8 cellular contexts compared by ENCODE assay signal in genomic region chr16:3023669-3024478, GRCh38. TPM values are rescaled to one million over a fixed set of nuclear protein-coding genes. Genes with fewer than 3 reads are reported as not detected.
DNase-seq lines count a peak whose midpoint lies in the region; ATAC-seq and TF ChIP-seq lines count a peak whose summit lies in the region.

A gene with protein sequence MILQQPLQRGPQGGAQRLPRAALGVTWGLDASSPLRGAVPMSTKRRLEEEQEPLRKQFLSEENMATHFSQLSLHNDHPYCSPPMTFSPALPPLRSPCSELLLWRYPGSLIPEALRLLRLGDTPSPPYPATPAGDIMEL (minus strand): TSS chr16:3023942. CDS start chr16:3023941, 1 bp downstream.
Gene THOC6, plus strand, starts transcription at chr16:3024035. Its CDS starts 292 bp downstream, at chr16:3024327.

- H3K27me3 ChIP-seq in colonic mucosa = no peaks in the 10 kb centered on the region

- TF ChIP-seq CTCF in colonic mucosa (IDR thresholded peaks at IDR 0.05) = no peak

- no peaks in the 10 kb centered on the region for H3K9me3 Mint-ChIP-seq in activated CD4-positive, alpha-beta T cell treated with anti-CD3 and anti-CD28 coated beads, Interleukin-2, amount 10 ng/mL, durations not matched to agents 24 days and 14 days

- DNase-seq in C1 segment of cervical spinal cord (lab: John Stamatoyannopoulos, UW) (peak; percentile 88 to 97 (median 94)), NCI-H69 (lab: John Stamatoyannopoulos, UW) (peak; percentile 99), colonic mucosa (peak; percentile 99), left kidney (ENCODE audit: low read depth, low spot score) (peak; percentile 99)
- peak; percentile 99 for DNase-seq in activated CD4-positive, alpha-beta T cell treated with anti-CD3 and anti-CD28 coated beads, Interleukin-2, amount 10 ng/mL, durations not matched to agents 24 days and 14 days
- peak; percentile 97 for DNase-seq in stimulated activated CD4-positive, alpha-beta T cell treated with anti-CD3 and anti-CD28 coated beads, Interleukin-1b, Interleukin-23, amount 100 ng/mL, for 48 hours

- peaks cover 19% of the 10 kb centered on the region for H3K36me3 Mint-ChIP-seq in activated CD4-positive, alpha-beta T cell treated with anti-CD3 and anti-CD28 coated beads, Interleukin-2, amount 10 ng/mL, durations not matched to agents 24 days and 14 days (ENCODE audit: low read depth)

- H3K9me3 ChIP-seq in colonic mucosa = no peaks in the 10 kb centered on the region

- peak; percentile 74 for ATAC-seq in GM19351 (IDR thresholded peaks at IDR 0.05; ENCODE audit: unreplicated experiment)
- ATAC-seq in HG03520 (IDR thresholded peaks at IDR 0.05; ENCODE audit: unreplicated experiment) = peak; percentile 78

- no peaks in the 10 kb centered on the region for H3K36me3 ChIP-seq in colonic mucosa

- H3K4me3 Mint-ChIP-seq in activated CD4-positive, alpha-beta T cell treated with anti-CD3 and anti-CD28 coated beads, Interleukin-2, amount 10 ng/mL, durations not matched to agents 24 days and 14 days = peak within 1 kb of the TSS; percentile 83

- intact Hi-C loops in activated CD4-positive, alpha-beta T cell treated with anti-CD3 and anti-CD28 coated beads, Interleukin-2, amount 10 ng/mL, durations not matched to agents 24 days and 14 days (cut with micrococcal nuclease) = loop anchor here (10.0 kb wide), 1 partner anchor 261 kb away; the partner anchor contains the start of gene ZNF263
- intact Hi-C loops in colonic mucosa (cut with DNase I) = no loop called here

- H3K27me3 Mint-ChIP-seq in activated CD4-positive, alpha-beta T cell treated with anti-CD3 and anti-CD28 coated beads, Interleukin-2, amount 10 ng/mL, durations not matched to agents 24 days and 14 days = peaks cover 2% of the 10 kb centered on the region

- H3K27ac ChIP-seq in colonic mucosa = peak within 1 kb of the TSS; percentile 96

- peaks cover 26% of the 10 kb centered on the region for H3K4me1 ChIP-seq in colonic mucosa

- peak within 1 kb of the TSS; percentile 95 for H3K27ac Mint-ChIP-seq in activated CD4-positive, alpha-beta T cell treated with anti-CD3 and anti-CD28 coated beads, Interleukin-2, amount 10 ng/mL, durations not matched to agents 24 days and 14 days

- H3K9ac ChIP-seq in colonic mucosa (ENCODE audit: low read depth in 2 of 2, low read length in 2 of 2) = peak within 1 kb of the TSS; percentile 70 to 75

- peaks cover 45% of the 10 kb centered on the region for H3K4me1 Mint-ChIP-seq in activated CD4-positive, alpha-beta T cell treated with anti-CD3 and anti-CD28 coated beads, Interleukin-2, amount 10 ng/mL, durations not matched to agents 24 days and 14 days

- peak within 1 kb of the TSS; percentile 51 for H3K4me3 ChIP-seq in colonic mucosa

RNA-seq across cellular contexts. Expression of the first gene that starts in this region (rescaled TPM):
- total RNA-seq in activated CD4-positive, alpha-beta T cell treated with anti-CD3 and anti-CD28 coated beads, Interleukin-2, amount 10 ng/mL, durations not matched to agents 24 days and 14 days = 29.4 TPM in 2 replicates
- total RNA-seq in colonic mucosa = 10 to 100 TPM; 28.7 to 30.0 TPM

RNA-seq across cellular contexts. Expression of gene THOC6, which starts in this region (rescaled TPM):
- total RNA-seq in activated CD4-positive, alpha-beta T cell treated with anti-CD3 and anti-CD28 coated beads, Interleukin-2, amount 10 ng/mL, durations not matched to agents 24 days and 14 days = 55.3 and 57.0 TPM in 2 replicates
- 10 to 100 TPM; 27.4 to 45.8 TPM for total RNA-seq in colonic mucosa

Comparison
In these comparisons a context has a peak if more than half of its experiments do, and no peak if none do; other contexts are left out.
1. Peak in every context shown above with its lines: DNase-seq, ATAC-seq, H3K4me3 ChIP-seq and H3K27ac ChIP-seq.